ENCODE assay signal across 16 cellular contexts in the genomic region with DNA sequence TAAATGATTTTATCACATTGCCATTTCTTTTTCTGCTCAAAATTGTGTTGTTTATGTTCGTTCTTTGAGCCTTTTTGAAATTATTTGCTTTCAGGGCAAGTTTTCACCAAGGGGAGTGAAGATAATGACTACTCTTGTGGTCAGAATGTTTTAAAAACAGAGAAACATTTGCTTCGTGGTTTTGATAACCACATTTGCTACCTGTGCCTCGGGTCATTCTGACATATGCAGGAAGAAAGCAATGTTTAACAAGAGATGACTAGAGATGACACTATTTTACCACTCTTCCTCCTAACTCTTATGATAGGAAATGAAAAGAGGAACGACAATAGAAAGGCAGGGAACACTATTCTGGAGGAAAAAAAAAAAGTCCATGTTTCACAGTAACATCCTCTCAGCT.
"Had no signal": no experiment of that assay in that cellular context is flagged by ENCODE, and none has a peak within 500 bp of the region (broad histone marks: within the 10 kb centered on the region; RNA-seq: fewer than 3 reads in every experiment).

No MANE protein-coding gene starts in this region.

- H3K9me3 ChIP-seq: psoas muscle, right lobe of liver had no signal

- H3K4me1 Mint-ChIP-seq: activated naive CD4-positive, alpha-beta T cell treated with anti-CD3 and anti-CD28 coated beads, Interleukin-2, amount 10 ng/mL, durations not matched to agents 7 days and 5 days; stimulated activated naive B cell treated with anti-CD40 and anti-IgM and Interleukin-4, amounts not matched to agents 10 μg/mL and 1 μg/mL and 100 μg/mL, for 72 hours had no signal

- H3K27me3 Mint-ChIP-seq: activated naive CD4-positive, alpha-beta T cell treated with anti-CD3 and anti-CD28 coated beads, Interleukin-2, amount 10 ng/mL, durations not matched to agents 7 days and 5 days; stimulated activated naive B cell treated with anti-CD40 and anti-IgM and Interleukin-4, amounts not matched to agents 10 μg/mL and 1 μg/mL and 100 μg/mL, for 72 hours had no signal

- H3K4me3 ChIP-seq: psoas muscle, right lobe of liver, tibial nerve had no signal

- ATAC-seq: left ventricle myocardium superior; psoas muscle; right lobe of liver; stimulated activated naive B cell treated with anti-CD40 and anti-IgM and Interleukin-4, amounts not matched to agents 10 μg/mL and 1 μg/mL and 100 μg/mL, for 72 hours had no signal

- FAIRE-seq: kidney had no signal

- H3K36me3 Mint-ChIP-seq: activated naive CD4-positive, alpha-beta T cell treated with anti-CD3 and anti-CD28 coated beads, Interleukin-2, amount 10 ng/mL, durations not matched to agents 7 days and 5 days; stimulated activated naive B cell treated with anti-CD40 and anti-IgM and Interleukin-4, amounts not matched to agents 10 μg/mL and 1 μg/mL and 100 μg/mL, for 72 hours had no signal

- H3K27ac Mint-ChIP-seq: activated naive CD4-positive, alpha-beta T cell treated with anti-CD3 and anti-CD28 coated beads, Interleukin-2, amount 10 ng/mL, durations not matched to agents 7 days and 5 days; activated T-helper 2 cell treated with anti-CD3 and anti-CD28 coated beads, Interferon-gamma antibody, Interleukin-2, Interleukin-4, amounts not matched to agents 10 μg/mL and 5 μg/mL and 100 μg/mL, durations not matched to agents 14 hours and 24 hours and 36 hours; nephron progenitor cell; stimulated activated naive B cell treated with anti-CD40 and anti-IgM and Interleukin-4, amounts not matched to agents 10 μg/mL and 1 μg/mL and 100 μg/mL, for 72 hours had no signal

- H3K4me1 ChIP-seq: psoas muscle, right lobe of liver had no signal

- H3K4me3 Mint-ChIP-seq: activated naive CD4-positive, alpha-beta T cell treated with anti-CD3 and anti-CD28 coated beads, Interleukin-2, amount 10 ng/mL, durations not matched to agents 7 days and 5 days; nephron progenitor cell; stimulated activated naive B cell treated with anti-CD40 and anti-IgM and Interleukin-4, amounts not matched to agents 10 μg/mL and 1 μg/mL and 100 μg/mL, for 72 hours had no signal

- DNase-seq: activated CD4-positive, alpha-beta T cell treated with anti-CD3 and anti-CD28 coated beads, Interleukin-2, amount 50 U/mL, for 1 hour; activated CD4-positive, CD25-positive, alpha-beta regulatory T cell; activated naive CD4-positive, alpha-beta T cell treated with anti-CD3 and anti-CD28 coated beads, Interleukin-2, amount 10 ng/mL, durations not matched to agents 7 days and 5 days; caudate nucleus; cortex of kidney; effector CD8-positive, alpha-beta T cell; kidney; left ventricle myocardium superior; mesendoderm; nephron progenitor cell; psoas muscle; right lobe of liver; stimulated activated CD4-positive, alpha-beta T cell treated with anti-CD3 and anti-CD28 coated beads, Interleukin-2, amount 100 ng/mL, for 24 hours; stimulated activated naive B cell treated with anti-CD40 and anti-IgM and Interleukin-4, amounts not matched to agents 10 μg/mL and 1 μg/mL and 100 μg/mL, for 72 hours had no signal

- H3K27me3 ChIP-seq: right lobe of liver, tibial nerve had no signal

- H3K36me3 ChIP-seq: right lobe of liver, tibial nerve had no signal

- H3K27ac ChIP-seq: psoas muscle, right lobe of liver, tibial nerve had no signal
